In the genomic region with DNA sequence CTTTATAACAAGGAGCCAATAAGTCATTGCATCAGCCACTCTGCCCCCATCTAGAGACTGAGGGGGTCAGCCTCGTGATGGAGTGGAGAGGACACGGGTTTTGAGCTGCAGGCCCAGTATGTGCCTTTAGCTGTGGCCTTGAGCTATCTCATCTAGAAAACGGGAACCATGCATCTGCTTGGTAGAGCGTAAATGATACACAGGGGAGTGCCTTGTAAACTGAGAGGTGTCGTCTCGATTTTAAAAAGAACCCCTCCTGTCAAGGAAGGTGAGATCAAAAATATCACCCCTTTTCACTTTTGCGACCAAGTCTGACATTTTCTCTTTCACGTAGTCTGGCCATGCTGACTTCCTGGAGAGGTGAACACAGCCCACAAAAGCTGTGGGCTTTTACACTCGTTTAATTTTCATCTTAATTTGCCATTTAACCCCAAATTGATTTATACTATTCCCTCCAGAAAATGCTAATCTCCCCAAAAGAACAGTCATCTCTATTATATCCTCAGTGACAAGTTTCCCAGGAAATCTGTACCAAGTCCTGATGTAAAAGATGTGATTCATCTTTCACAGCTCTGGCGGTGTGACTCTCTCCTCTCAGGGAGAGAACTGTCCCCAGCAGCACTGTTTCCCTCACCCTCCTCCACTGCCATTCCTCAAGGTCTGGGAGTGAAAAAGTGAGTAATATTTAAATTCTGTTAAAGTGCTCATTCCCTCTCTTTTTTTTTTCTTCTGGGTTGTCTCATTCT, we compare ENCODE assay signal across 10 cellular contexts. TPM values are rescaled to one million over a fixed set of nuclear protein-coding genes. Genes with fewer than 3 reads are reported as not detected.
A peak's percentile ranks its signal among the peaks of the same experiment; 100 is the strongest.
DNase-seq lines count a peak whose midpoint lies in the region; ATAC-seq, FAIRE-seq and TF ChIP-seq lines count a peak whose summit lies in the region.
"Had no signal": no experiment of that assay in that cellular context is flagged by ENCODE, and none has a peak within 500 bp of the region (broad histone marks: within the 10 kb centered on the region; RNA-seq: fewer than 3 reads in every experiment).

No MANE protein-coding gene starts in this region.

- no peak for FAIRE-seq in D721Med (lab: Jason Lieb, UNC)

- ATAC-seq in GM21381 (IDR thresholded peaks at IDR 0.05; ENCODE audit: unreplicated experiment): peak; percentile 59
- peak; percentile 64 for ATAC-seq in HG03571 (IDR thresholded peaks at IDR 0.05; ENCODE audit: unreplicated experiment)
- ATAC-seq in stimulated activated naive CD8-positive, alpha-beta T cell treated with anti-CD3 and anti-CD28 coated beads, Interleukin-15, Interleukin-2, amounts not matched to agents 100 U/mL and 50 U/mL, for 24 hours: peak; percentile 51
- ATAC-seq: Panc1 had no signal

- intact Hi-C loops in cardiac septum (cut with DNase I): no loop called here

- no peak for TF ChIP-seq CTCF in cardiac fibroblast (IDR thresholded peaks at IDR 0.05; ENCODE audit: low read depth, low read length)
- no peak for TF ChIP-seq CTCF in D721Med (IDR thresholded peaks at IDR 0.05; ENCODE audit: insufficient read depth, missing control alignments)

- DNase-seq in GM04503 (ENCODE audit: low read depth): peak; percentile 64
- peak; percentile 21 to 79 for DNase-seq in cardiac fibroblast (ENCODE audit: low read depth in 2 of 2)
- peak; percentile 65 for DNase-seq in stimulated activated naive CD8-positive, alpha-beta T cell treated with anti-CD3 and anti-CD28 coated beads, Interleukin-15, Interleukin-2, amounts not matched to agents 100 U/mL and 50 U/mL, for 24 hours
- no peak for DNase-seq in cardiac septum (ENCODE audit: low spot score)
- no peak for DNase-seq in D721Med (ENCODE audit: insufficient read length, low spot score)
- DNase-seq in NCI-H1694 treated with DMSO at 0.1 percent for 48 hours (lab: John Stamatoyannopoulos, UW): no peak

- H3K4me3 ChIP-seq in cardiac fibroblast (replicated peaks in 1 of 2; ENCODE audit: low read depth in 2 of 2, low read length in 2 of 2): no peak overlapping the region
- H3K4me3 ChIP-seq: thoracic aorta had no signal

RNA-seq across cellular contexts. Expression of a gene that starts 30.6 kb away (rescaled TPM):
- 3.0 TPM for total RNA-seq in cardiac septum

Comparison
In these comparisons a context has a peak if more than half of its experiments do, and no peak if none do; other contexts are left out.
1. DNase-seq: peak in GM04503 (single experiment), cardiac fibroblast (2 of 2) and stimulated activated naive CD8-positive, alpha-beta T cell treated with anti-CD3 and anti-CD28 coated beads, Interleukin-15, Interleukin-2, amounts not matched to agents 100 U/mL and 50 U/mL, for 24 hours (single experiment); none in cardiac septum (single experiment), D721Med (single experiment) and NCI-H1694 treated with DMSO at 0.1 percent for 48 hours (single experiment).
2. Peak in every context shown above with its lines, with median percentiles within 50 percentile points of each other: ATAC-seq.